Comparison of ENCODE assay signal across 12 cellular contexts in genomic region chr13:79070343-79070974, GRCh38.
A peak's percentile ranks its signal among the peaks of the same experiment; 100 is the strongest.
DNase-seq lines count a peak whose midpoint lies in the region; ATAC-seq and TF ChIP-seq lines count a peak whose summit lies in the region.
"Had no signal": no experiment of that assay in that cellular context is flagged by ENCODE, and none has a peak within 500 bp of the region (broad histone marks: within the 10 kb centered on the region; RNA-seq: fewer than 3 reads in every experiment).

No MANE protein-coding gene starts in this region.

- no peaks in the 10 kb centered on the region for H3K9me3 ChIP-seq in esophagus squamous epithelium
- H3K9me3 ChIP-seq in osteoblast (ENCODE audit: low read depth, low read length) = no peaks in the 10 kb centered on the region
- H3K9me3 ChIP-seq in heart right ventricle = peaks cover 0 to 8% (median 0%) of the 10 kb centered on the region in 11 donors
- H3K9me3 ChIP-seq: HAP-1 had no signal

- H3K36me3 ChIP-seq in esophagus squamous epithelium (no peaks in the 10 kb centered on the region), osteoblast (ENCODE audit: insufficient read depth, low read length) (no peaks in the 10 kb centered on the region), heart right ventricle (no peaks in the 10 kb centered on the region)
- H3K36me3 ChIP-seq: HAP-1 had no signal

- H3K9me3 Mint-ChIP-seq in natural killer cell = peaks cover 5% of the 10 kb centered on the region in 2 donors
- H3K9me3 Mint-ChIP-seq: brain had no signal

- no peak overlapping the region for H3K4me2 ChIP-seq in osteoblast (ENCODE audit: insufficient read depth, low read length)

- no peaks in the 10 kb centered on the region for H3K36me3 Mint-ChIP-seq in natural killer cell
- H3K36me3 Mint-ChIP-seq: brain had no signal

- TF ChIP-seq CTCF in esophagus squamous epithelium (IDR thresholded peaks at IDR 0.05) (no peak), osteoblast (IDR thresholded peaks at IDR 0.05; ENCODE audit: extremely low read depth, low read depth, low read length) (no peak), natural killer cell (IDR thresholded peaks at IDR 0.05) (no peak), heart right ventricle (IDR thresholded peaks at IDR 0.05) (no peak)

- H3K27ac ChIP-seq in esophagus squamous epithelium = no peak overlapping the region
- H3K27ac ChIP-seq in osteoblast (ENCODE audit: low read depth, low read length) = no peak overlapping the region
- no peak overlapping the region for H3K27ac ChIP-seq in heart right ventricle

- no peaks in the 10 kb centered on the region for H3K4me1 Mint-ChIP-seq in natural killer cell
- H3K4me1 Mint-ChIP-seq: brain had no signal

- ATAC-seq in GM18517 (IDR thresholded peaks at IDR 0.05; ENCODE audit: unreplicated experiment) (peak; percentile 74), GM21529 (IDR thresholded peaks at IDR 0.05; ENCODE audit: unreplicated experiment) (peak; percentile 89), HG03354 (IDR thresholded peaks at IDR 0.05; ENCODE audit: poor library complexity, severe bottlenecking, unreplicated experiment) (peak; percentile 75), natural killer cell (no peak), heart right ventricle (no peak)
- ATAC-seq: activated CD8-positive, alpha-beta T cell treated with anti-CD3 and anti-CD28 coated beads for 36 hours; Panc1 had no signal

- no peaks in the 10 kb centered on the region for H3K79me2 ChIP-seq in osteoblast (ENCODE audit: insufficient read depth, low read length)

- no peak overlapping the region for H3K4me3 ChIP-seq in esophagus squamous epithelium
- H3K4me3 ChIP-seq in osteoblast (ENCODE audit: insufficient read depth, low read length) = no peak overlapping the region
- no peak overlapping the region for H3K4me3 ChIP-seq in heart right ventricle
- H3K4me3 ChIP-seq: HAP-1 had no signal

- H2AFZ ChIP-seq in osteoblast (ENCODE audit: low read length) = no peak overlapping the region

- H3K27me3 ChIP-seq in esophagus squamous epithelium = no peaks in the 10 kb centered on the region
- H3K27me3 ChIP-seq in osteoblast (ENCODE audit: insufficient read depth, low read length) = no peaks in the 10 kb centered on the region
- no peaks in the 10 kb centered on the region for H3K27me3 ChIP-seq in heart right ventricle

- WGBS in esophagus squamous epithelium, 2 donors = 41 to 60% methylated on average over 4 of the region's 4 CpGs
- WGBS in heart right ventricle, 2 donors = 53 to 55% methylated on average over 4 of the region's 4 CpGs

- no peaks in the 10 kb centered on the region for H3K27me3 Mint-ChIP-seq in natural killer cell (ENCODE audit: low read depth in 2 of 2)
- H3K27me3 Mint-ChIP-seq: brain had no signal

- H3K4me3 Mint-ChIP-seq in natural killer cell = no peak overlapping the region
- H3K4me3 Mint-ChIP-seq: activated CD8-positive, alpha-beta T cell treated with anti-CD3 and anti-CD28 coated beads for 36 hours; brain had no signal

- no peak overlapping the region for H3K27ac Mint-ChIP-seq in natural killer cell
- H3K27ac Mint-ChIP-seq: activated CD8-positive, alpha-beta T cell treated with anti-CD3 and anti-CD28 coated beads for 36 hours; brain had no signal

- H3K4me1 ChIP-seq in esophagus squamous epithelium = no peaks in the 10 kb centered on the region
- no peaks in the 10 kb centered on the region for H3K4me1 ChIP-seq in osteoblast (ENCODE audit: insufficient read depth, low read length)
- H3K4me1 ChIP-seq in heart right ventricle = no peaks in the 10 kb centered on the region
- H3K4me1 ChIP-seq: HAP-1 had no signal

- intact Hi-C loops in esophagus squamous epithelium (cut with DNase I) = no loop called here
- intact Hi-C loops in natural killer cell (cut with micrococcal nuclease) = no loop called here
- intact Hi-C loops in heart right ventricle (cut with DNase I) = no loop called here

- peak; percentile 38 for DNase-seq in OCI-M1 (lab: John Stamatoyannopoulos, UW)
- DNase-seq in esophagus squamous epithelium (lab: John Stamatoyannopoulos, UW) = no peak
- no peak for DNase-seq in osteoblast (ENCODE audit: insufficient read length, low spot score, missing footprints)
- no peak for DNase-seq in natural killer cell
- DNase-seq in heart right ventricle = no peak
- DNase-seq: activated CD8-positive, alpha-beta T cell treated with anti-CD3 and anti-CD28 coated beads for 36 hours had no signal

- H4K20me1 ChIP-seq in osteoblast (ENCODE audit: insufficient read depth, low read length) = no peaks in the 10 kb centered on the region

- no peak for TF ChIP-seq POLR2A in esophagus squamous epithelium (IDR thresholded peaks at IDR 0.05)

Comparison
In these comparisons a context has a peak if more than half of its experiments do, and no peak if none do; other contexts are left out.
1. ATAC-seq: peak in GM18517 (single experiment), GM21529 (single experiment) and HG03354 (single experiment); none in natural killer cell (0 of 3) and heart right ventricle (0 of 8).